In the genomic region with DNA sequence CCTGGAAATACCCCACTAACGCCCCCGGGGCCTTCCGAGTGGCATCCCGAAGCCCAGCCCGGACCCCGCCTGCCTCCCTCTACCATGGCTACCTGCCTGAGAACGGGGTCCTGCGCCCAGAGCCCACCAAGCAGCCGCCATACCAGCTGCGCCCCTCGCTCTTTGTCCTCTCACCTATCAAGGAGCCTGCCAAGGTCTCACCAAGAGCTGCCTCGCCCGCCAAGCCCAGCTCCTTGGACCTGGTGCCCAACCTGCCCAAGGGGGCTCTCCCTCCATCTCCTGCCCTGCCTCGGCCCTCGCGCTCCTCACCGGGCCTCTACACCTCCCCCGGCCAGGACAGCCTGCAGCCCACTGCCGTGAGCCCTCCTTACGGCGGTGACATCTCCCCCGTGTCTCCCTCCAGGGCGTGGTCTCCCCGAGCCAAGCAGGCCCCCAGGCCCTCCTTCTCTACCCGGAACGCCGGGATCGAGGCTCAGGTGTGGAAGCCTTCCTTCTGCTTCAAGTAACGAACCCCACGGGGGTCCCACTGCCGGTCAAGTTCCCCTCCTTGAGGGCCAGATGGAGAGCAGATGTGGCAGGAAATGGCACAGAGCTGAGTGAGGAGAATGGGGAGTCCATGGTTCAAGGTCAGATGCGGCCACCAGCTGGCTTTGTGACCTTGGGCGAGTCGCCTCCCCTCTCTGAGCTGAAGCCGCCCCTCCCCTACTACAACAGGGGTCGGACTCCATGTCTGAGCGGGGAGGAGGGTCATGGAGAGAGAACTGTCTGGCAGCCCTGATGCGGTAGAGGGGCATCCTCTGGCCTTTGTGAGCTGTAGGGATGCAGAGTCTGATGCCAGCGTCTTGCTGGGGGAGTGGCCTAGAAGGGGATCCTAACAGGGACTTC, we compare ENCODE assay signal across 23 cellular contexts. TPM values are rescaled to one million over a fixed set of nuclear protein-coding genes. Genes with fewer than 3 reads are reported as not detected.
DNase-seq lines count a peak whose midpoint lies in the region; ATAC-seq, FAIRE-seq and TF ChIP-seq lines count a peak whose summit lies in the region.
"Had no signal": no experiment of that assay in that cellular context is flagged by ENCODE, and none has a peak within 500 bp of the region (broad histone marks: within the 10 kb centered on the region; RNA-seq: fewer than 3 reads in every experiment).

No MANE protein-coding gene starts in this region.

- peaks cover 2% of the 10 kb centered on the region for H3K9me3 Mint-ChIP-seq in astrocyte (ENCODE audit: unreplicated experiment)
- H3K9me3 Mint-ChIP-seq: activated T-helper 2 cell treated with anti-CD3 and anti-CD28 coated beads, Interferon-gamma antibody, Interleukin-2, Interleukin-4, amounts not matched to agents 10 μg/mL and 5 μg/mL and 100 μg/mL, durations not matched to agents 14 hours and 24 hours and 36 hours; effector memory CD8-positive, alpha-beta T cell had no signal

- BruUV-seq in Panc1 (replicated peaks; lab: Mats Ljungman, UMichigan), result no TSS peak
- no TSS peak for BruUV-seq in PC-9 (replicated peaks; lab: Mats Ljungman, UMichigan)

- POLR2A ChIA-PET in Panc1 (lab: Charles Lee), result interaction anchor here (0.7 kb wide), 1 partner anchor 21 kb away, joined by 3 read pairs; no protein-coding TSS in a partner anchor
- POLR2A ChIA-PET in PC-9 (lab: Charles Lee; ENCODE audit: unreplicated experiment), result no interaction called here

- WGBS in mesodermal cell (ENCODE audit: insufficient coverage in 2 of 2), 2 experiments, result 91 to 95% methylated on average over 19 to 31 of the region's 39 CpGs

- H3K9me2 ChIP-seq in PC-9 (ENCODE audit: insufficient read depth), result no peaks in the 10 kb centered on the region

- TF ChIP-seq CTCF in Panc1 (IDR thresholded peaks at IDR 0.05) (no peak), astrocyte (IDR thresholded peaks at IDR 0.05; ENCODE audit: insufficient read depth, low read depth, low read length) (no peak), PC-9 (conservative IDR thresholded peaks at IDR 0.05) (no peak)

- H3K4me2 ChIP-seq in astrocyte (ENCODE audit: low read length) (no peak overlapping the region), PC-9 (no peak overlapping the region)
- H3K4me2 ChIP-seq: KMS-11 had no signal

- intact Hi-C loops in Panc1 (cut with micrococcal nuclease; ENCODE audit: unreplicated experiment), result no loop called here
- intact Hi-C loops in PC-9 (cut with micrococcal nuclease; ENCODE audit: unreplicated experiment), result loop anchor here (5.0 kb wide), 1 partner anchor 33 kb away; no protein-coding TSS in a partner anchor

- no peak overlapping the region for H3K9ac ChIP-seq in astrocyte (ENCODE audit: low read length)
- no peak overlapping the region for H3K9ac ChIP-seq in subcutaneous abdominal adipose tissue (ENCODE audit: low read length in 5 of 5)
- H3K9ac ChIP-seq: KMS-11 had no signal

- no peak for ATAC-seq in Panc1
- ATAC-seq: effector memory CD8-positive, alpha-beta T cell had no signal

- peaks cover 22% of the 10 kb centered on the region for H3K27me3 Mint-ChIP-seq in astrocyte (ENCODE audit: low read depth, unreplicated experiment)
- H3K27me3 Mint-ChIP-seq: activated naive CD8-positive, alpha-beta T cell had no signal

- peak overlapping the region; percentile 26; the same call in 1 of the 2 replicates for H3K27ac ChIP-seq in Panc1 (ENCODE audit: low read length)
- H3K27ac ChIP-seq in astrocyte (ENCODE audit: low read depth, low read length), result no peak overlapping the region
- peak overlapping the region; percentile 23 for H3K27ac ChIP-seq in mesodermal cell (ENCODE audit: low read depth, low read length, severe bottlenecking)
- peak overlapping the region; percentile 24 for H3K27ac ChIP-seq in subcutaneous abdominal adipose tissue (ENCODE audit: low read depth, low read length)
- no peak overlapping the region for H3K27ac ChIP-seq in PC-9
- H3K27ac ChIP-seq in caudate nucleus (ENCODE audit: low read depth, low read length), result no peak overlapping the region
- H3K27ac ChIP-seq: KMS-11 had no signal

- H3K27ac Mint-ChIP-seq in astrocyte (ENCODE audit: unreplicated experiment), result peak overlapping the region; percentile 66
- H3K27ac Mint-ChIP-seq: activated naive CD8-positive, alpha-beta T cell; activated T-helper 2 cell treated with anti-CD3 and anti-CD28 coated beads, Interferon-gamma antibody, Interleukin-2, Interleukin-4, amounts not matched to agents 10 μg/mL and 5 μg/mL and 100 μg/mL, durations not matched to agents 14 hours and 24 hours and 36 hours; CD4-positive, CD25-positive, alpha-beta regulatory T cell; effector memory CD8-positive, alpha-beta T cell had no signal

- FAIRE-seq in astrocyte (lab: Jason Lieb, UNC), result no peak
- FAIRE-seq: GM12878, HTR-8/SVneo had no signal

- H3K4me3 Mint-ChIP-seq in astrocyte (ENCODE audit: unreplicated experiment), result no peak overlapping the region
- H3K4me3 Mint-ChIP-seq: activated naive CD8-positive, alpha-beta T cell; CD4-positive, CD25-positive, alpha-beta regulatory T cell; effector memory CD8-positive, alpha-beta T cell had no signal

- H4K20me1 ChIP-seq in astrocyte (ENCODE audit: insufficient read depth, low read length) (peaks cover 92% of the 10 kb centered on the region), PC-9 (ENCODE audit: insufficient read depth) (no peaks in the 10 kb centered on the region)

- peaks cover 34% of the 10 kb centered on the region for H3K36me3 Mint-ChIP-seq in astrocyte (ENCODE audit: low read depth, unreplicated experiment)
- H3K36me3 Mint-ChIP-seq: activated naive CD8-positive, alpha-beta T cell; CD4-positive, CD25-positive, alpha-beta regulatory T cell had no signal

- no peak overlapping the region for H3K4me3 ChIP-seq in Panc1 (ENCODE audit: low read depth in 2 of 2, low read length in 2 of 2)
- H3K4me3 ChIP-seq in astrocyte (ENCODE audit: insufficient read depth, low read depth, low read length), result no peak overlapping the region
- H3K4me3 ChIP-seq in mesodermal cell (ENCODE audit: extremely low read depth, insufficient read depth, low read length, poor library complexity, severe bottlenecking), result no peak overlapping the region
- H3K4me3 ChIP-seq in subcutaneous abdominal adipose tissue (ENCODE audit: low read depth in 1 of 5, low read length in 5 of 5), result no peak overlapping the region
- H3K4me3 ChIP-seq in PC-9, result no peak overlapping the region
- H3K4me3 ChIP-seq: GM12878 had no signal

- H3K4me1 Mint-ChIP-seq in astrocyte (ENCODE audit: low read depth, unreplicated experiment), result peaks cover 29% of the 10 kb centered on the region

- DNase-seq in Panc1 (ENCODE audit: low read depth, low spot score) (no peak), astrocyte (ENCODE audit: low read depth) (no peak), PC-9 (no peak), caudate nucleus (lab: John Stamatoyannopoulos, UW) (no peak)
- no peak for DNase-seq in effector CD8-positive, alpha-beta T cell (lab: John Stamatoyannopoulos, UW)
- DNase-seq: activated CD4-positive, alpha-beta T cell treated with anti-CD3 and anti-CD28 coated beads, Interleukin-2, amount 50 U/mL, for 4 hours; CD4-positive, CD25-positive, alpha-beta regulatory T cell; DND-41; effector memory CD8-positive, alpha-beta T cell; erythroblast; NCI-H1436; NCI-H2107; NCI-H446; NCI-H774 had no signal

- no peaks in the 10 kb centered on the region; the same call in none of the 2 replicates for H3K36me3 ChIP-seq in Panc1 (ENCODE audit: control insufficient read depth, insufficient read depth, low read length)
- H3K36me3 ChIP-seq in astrocyte (ENCODE audit: insufficient read depth, low read length), result peaks cover 3% of the 10 kb centered on the region
- peaks cover 62% of the 10 kb centered on the region for H3K36me3 ChIP-seq in mesodermal cell (ENCODE audit: control insufficient read depth, insufficient read depth, low read length)
- peaks cover 0 to 41% (median 33%) of the 10 kb centered on the region in 5 donors for H3K36me3 ChIP-seq in subcutaneous abdominal adipose tissue (ENCODE audit: control insufficient read depth in 5 of 5, insufficient read depth in 5 of 5, low read length in 5 of 5)
- no peaks in the 10 kb centered on the region for H3K36me3 ChIP-seq in PC-9 (ENCODE audit: low read depth)

- peaks cover 63% of the 10 kb centered on the region for H3K79me2 ChIP-seq in astrocyte (ENCODE audit: insufficient read depth, low read length)
- no peaks in the 10 kb centered on the region for H3K79me2 ChIP-seq in PC-9 (ENCODE audit: low read depth)

- no peaks in the 10 kb centered on the region for H3K27me3 ChIP-seq in Panc1 (ENCODE audit: control insufficient read depth, insufficient read depth, low read length)
- no peaks in the 10 kb centered on the region for H3K27me3 ChIP-seq in astrocyte (ENCODE audit: insufficient read depth, low read length)
- no peaks in the 10 kb centered on the region for H3K27me3 ChIP-seq in subcutaneous abdominal adipose tissue (ENCODE audit: control insufficient read depth in 5 of 5, insufficient read depth in 4 of 5, low read length in 5 of 5)
- no peaks in the 10 kb centered on the region for H3K27me3 ChIP-seq in PC-9 (ENCODE audit: insufficient read depth, low read depth)

- H2AFZ ChIP-seq in astrocyte (ENCODE audit: low read depth, low read length), result no peak overlapping the region
- no peak overlapping the region for H2AFZ ChIP-seq in PC-9

- peaks cover 6% of the 10 kb centered on the region; the same call in 1 of the 2 replicates for H3F3A ChIP-seq in PC-9 (ENCODE audit: insufficient read depth, low read depth)

- H3K9me3 ChIP-seq in Panc1 (ENCODE audit: control insufficient read depth, insufficient read depth, low read depth, low read length) (no peaks in the 10 kb centered on the region), astrocyte (ENCODE audit: insufficient read depth, low read depth, low read length) (no peaks in the 10 kb centered on the region), mesodermal cell (ENCODE audit: control insufficient read depth, low read length) (no peaks in the 10 kb centered on the region), subcutaneous abdominal adipose tissue (ENCODE audit: control insufficient read depth in 5 of 5, low read length in 5 of 5) (no peaks in the 10 kb centered on the region), PC-9 (ENCODE audit: insufficient read depth, low read depth) (no peaks in the 10 kb centered on the region)

- CTCF ChIA-PET in Panc1 (lab: Charles Lee), result interaction anchor here (0.7 kb wide), 1 partner anchor 126 kb away, joined by 3 read pairs; no protein-coding TSS in a partner anchor
- CTCF ChIA-PET in PC-9 (lab: Charles Lee), result no interaction called here

- in situ Hi-C loops in Panc1 (cut with HindIII; ENCODE audit: low pct_unique_long_range_greater_than_20kb, low sequenced_read_pairs), result no loop called here

- H3K4me1 ChIP-seq in Panc1 (ENCODE audit: control insufficient read depth, insufficient read depth, low read length) (peaks cover 27% of the 10 kb centered on the region), astrocyte (ENCODE audit: insufficient read depth, low read length) (peaks cover 19% of the 10 kb centered on the region), mesodermal cell (ENCODE audit: control insufficient read depth, insufficient read depth, low read length, poor library complexity, severe bottlenecking) (peaks cover 16% of the 10 kb centered on the region), subcutaneous abdominal adipose tissue (ENCODE audit: control insufficient read depth in 5 of 5, insufficient read depth in 5 of 5, low read length in 5 of 5) (peaks cover 17 to 58% (median 48%) of the 10 kb centered on the region in 5 donors), PC-9 (replicated peaks; ENCODE audit: insufficient read depth) (peaks cover 12% of the 10 kb centered on the region; the same call in 1 of the 2 replicates)

RNA-seq across cellular contexts. Expression of a gene that starts 9.6 kb away (rescaled TPM):
- total RNA-seq in Panc1 (2021; ENCODE audit: unreplicated experiment), result 82.8 TPM
- 66.3 TPM for polyA plus RNA-seq in Panc1 (2012; ENCODE audit: insufficient read length)
- 40.2 and 68.9 TPM in 2 replicates for total RNA-seq in astrocyte
- 21.2 TPM for polyA plus RNA-seq in mesodermal cell (2013, experiment 1 of 2)
- 23.4 TPM for polyA plus RNA-seq in mesodermal cell (2013, experiment 2 of 2)
- 1.8 and 2.0 TPM in 2 replicates for total RNA-seq in PC-9 (2021)
- total RNA-seq: T-helper 1 cell treated with Interleukin-12 subunit alpha and Interleukin-12 subunit beta and Interleukin-4 antibody, amounts not matched to agents 30 ng/mL and 1 ng/mL, for 36 hours had no signal
- polyA plus RNA-seq: CD4-positive, CD25-positive, alpha-beta regulatory T cell had no signal

RNA-seq across cellular contexts. Expression of a gene that starts 11.0 kb away (rescaled TPM):
- total RNA-seq in Panc1 (2021; ENCODE audit: unreplicated experiment) (1.7 TPM), astrocyte (5.5 and 9.4 TPM in 2 replicates), PC-9 (2021) (0.25 TPM in 1 of 2 replicates, not detected in the other)
- 1.9 TPM for polyA plus RNA-seq in Panc1 (2012; ENCODE audit: insufficient read length)
- 11.8 TPM for polyA plus RNA-seq in mesodermal cell (2013, experiment 1 of 2)
- 10.2 TPM for polyA plus RNA-seq in mesodermal cell (2013, experiment 2 of 2)
- total RNA-seq: CD4-positive, CD25-positive, alpha-beta regulatory T cell; RPMI7951; T-helper 1 cell treated with Interleukin-12 subunit alpha and Interleukin-12 subunit beta and Interleukin-4 antibody, amounts not matched to agents 30 ng/mL and 1 ng/mL, for 36 hours had no signal

RNA-seq across cellular contexts. Expression of a gene that starts 50.8 kb away (rescaled TPM):
- 54.3 TPM for total RNA-seq in Panc1 (2021; ENCODE audit: unreplicated experiment)
- polyA plus RNA-seq in Panc1 (2012; ENCODE audit: insufficient read length), result 47.3 TPM
- total RNA-seq in astrocyte, result 42.0 and 47.4 TPM in 2 replicates
- polyA plus RNA-seq in mesodermal cell (2013, experiment 1 of 2), result 57.0 TPM
- polyA plus RNA-seq in mesodermal cell (2013, experiment 2 of 2), result 55.9 TPM
- total RNA-seq in PC-9 (2021), result 49.7 and 57.3 TPM in 2 replicates

Comparison
In these comparisons a context has a peak if more than half of its experiments do, and no peak if none do; other contexts are left out.
1. H3K27ac ChIP-seq: peak in Panc1 (single experiment), mesodermal cell (single experiment) and subcutaneous abdominal adipose tissue (single experiment); none in astrocyte (single experiment), PC-9 (single experiment) and caudate nucleus (single experiment).
2. RNA of a gene that starts 9.6 kb away (total RNA-seq): 82.8 TPM in Panc1 (single experiment) and 40.2 to 68.9 TPM in astrocyte; 1.8 to 2.0 TPM in PC-9; every median in the first group is over 10 times any median in the second.